Comparison of ENCODE assay signal across 11 cellular contexts in the genomic region with DNA sequence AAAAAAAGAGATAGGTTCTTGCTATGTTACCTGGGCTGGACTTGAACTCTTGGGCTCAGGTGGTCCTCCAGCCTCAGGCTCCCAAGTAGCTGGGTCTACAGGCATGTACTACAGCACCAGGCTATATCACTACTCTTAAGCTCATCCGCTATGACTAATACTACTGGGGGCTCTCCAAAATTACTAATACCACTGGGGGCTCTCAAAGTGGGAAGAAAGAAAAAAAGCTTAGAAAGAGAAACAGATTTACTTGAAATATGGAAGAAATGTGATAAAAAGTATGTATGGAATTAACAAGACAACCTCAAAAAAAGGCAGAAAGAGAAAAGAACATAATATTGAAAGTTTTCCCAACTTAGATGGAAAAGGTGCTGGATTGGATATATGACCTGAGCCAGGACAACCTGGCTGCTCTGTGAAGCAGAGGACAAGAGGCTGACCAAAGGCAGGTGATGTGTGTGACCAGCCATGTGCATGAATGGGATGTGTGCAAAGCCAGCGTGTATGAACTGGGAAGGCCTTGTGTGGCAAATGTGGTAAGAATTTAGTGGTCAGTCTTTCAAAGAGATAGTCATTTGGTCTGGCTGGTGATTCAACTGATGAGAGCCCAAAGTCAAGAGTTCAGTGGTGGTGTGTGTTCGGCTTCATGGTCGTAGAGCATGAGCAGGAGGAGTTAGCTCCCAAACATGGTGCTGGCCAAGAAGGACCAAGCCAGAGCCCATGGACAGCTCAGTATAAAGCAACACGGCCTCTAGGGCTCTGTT.
DNase-seq lines count a peak whose midpoint lies in the region; ATAC-seq and TF ChIP-seq lines count a peak whose summit lies in the region.
"Had no signal": no experiment of that assay in that cellular context is flagged by ENCODE, and none has a peak within 500 bp of the region (broad histone marks: within the 10 kb centered on the region; RNA-seq: fewer than 3 reads in every experiment).

No MANE protein-coding gene starts in this region.

- POLR2A ChIA-PET in CD8-positive, alpha-beta memory T cell (lab: Charles Lee) = interaction anchor here (0.6 to 0.7 kb wide), 2 partner anchors 30 to 453 kb away, joined by 3 to 4 read pairs; no protein-coding TSS in a partner anchor
- POLR2A ChIA-PET in IMR-90 (lab: Charles Lee; ENCODE audit: unreplicated experiment) = interaction anchor here (0.6 kb wide), 1 partner anchor 76 kb away, joined by 3 read pairs; no protein-coding TSS in a partner anchor

- peaks cover 5 to 59% (median 5%) of the 10 kb centered on the region in 3 donors for H3K36me3 Mint-ChIP-seq in CD8-positive, alpha-beta memory T cell

- H3K14ac ChIP-seq in IMR-90 (replicated peaks; ENCODE audit: low read depth, low read length) = peak overlapping the region; percentile 95

- TF ChIP-seq RAD21 in IMR-90 (IDR thresholded peaks at IDR 0.05; ENCODE audit: low read length) = no peak

- H4K20me1 ChIP-seq in IMR-90 (ENCODE audit: insufficient read depth, low read length) (no peaks in the 10 kb centered on the region; the same call in 1 of the 2 replicates), fibroblast of lung (ENCODE audit: control insufficient read depth, extremely low read depth, insufficient read depth, low read length) (no peaks in the 10 kb centered on the region)

- peak overlapping the region; percentile 68 for H2AFZ ChIP-seq in IMR-90 (replicated peaks; ENCODE audit: low read length, poor library complexity)
- no peak overlapping the region for H2AFZ ChIP-seq in fibroblast of lung (ENCODE audit: low read length)

- peak overlapping the region; percentile 82 for H2BK20ac ChIP-seq in IMR-90 (ENCODE audit: low read depth, low read length)

- no peak overlapping the region for H3K56ac ChIP-seq in IMR-90 (ENCODE audit: extremely low read depth, insufficient read depth, low read length)

- TF ChIP-seq CTCF in IMR-90 (conservative IDR thresholded peaks at IDR 0.05; ENCODE audit: low read depth, low read length) (no peak), fibroblast of lung (conservative IDR thresholded peaks at IDR 0.05 in 1 of 2, IDR thresholded peaks at IDR 0.05 in 1 of 2; ENCODE audit: low read depth in 1 of 2, low read length in 2 of 2) (no peak), testis (IDR thresholded peaks at IDR 0.05) (no peak)

- peaks cover 16 to 59% of the 10 kb centered on the region in 2 experiments for H3K79me1 ChIP-seq in IMR-90 (ENCODE audit: low read depth in 1 of 2, low read length in 2 of 2)

- peak overlapping the region; percentile 63 for H2BK120ac ChIP-seq in IMR-90 (ENCODE audit: low read depth, low read length)

- peak overlapping the region; percentile 60 for H2AK9ac ChIP-seq in IMR-90 (replicated peaks; ENCODE audit: low read depth, low read length, poor library complexity)

- H3K4me2 ChIP-seq in IMR-90 (ENCODE audit: low read depth, low read length) (no peak overlapping the region), fibroblast of lung (ENCODE audit: extremely low read depth, insufficient read depth, low read length) (no peak overlapping the region)

- no peak for DNase-seq in CD8-positive, alpha-beta memory T cell
- DNase-seq in IMR-90 = peak; percentile 85
- DNase-seq in fibroblast of lung (ENCODE audit: low read depth in 2 of 2) = peak in 1 of 2 donors; percentile 90
- DNase-seq in testis = no peak
- DNase-seq in DMS53 treated with DMSO at 0.1 percent for 48 hours (lab: John Stamatoyannopoulos, UW; ENCODE audit: unreplicated experiment) = no peak
- DNase-seq: dorsolateral prefrontal cortex, right cardiac atrium, Right ventricle myocardium superior had no signal

- H3K4me3 ChIP-seq in CD8-positive, alpha-beta memory T cell (ENCODE audit: low read length) = no peak overlapping the region
- H3K4me3 ChIP-seq in IMR-90 (ENCODE audit: insufficient read depth, low read depth, low read length) (no peak overlapping the region), fibroblast of lung (replicated peaks in 1 of 4; ENCODE audit: control extremely low read depth in 1 of 4, insufficient read depth in 1 of 4, low read depth in 3 of 4, low read length in 4 of 4) (no peak overlapping the region), testis (no peak overlapping the region)
- H3K4me3 ChIP-seq: dorsolateral prefrontal cortex had no signal

- H3K9ac ChIP-seq in IMR-90 (ENCODE audit: low read depth, low read length) (no peak overlapping the region), fibroblast of lung (ENCODE audit: insufficient read depth, low read length) (no peak overlapping the region)

- TF ChIP-seq POLR2A in IMR-90 (IDR thresholded peaks at IDR 0.05; ENCODE audit: low read depth, low read length) = no peak
- no peak for TF ChIP-seq POLR2A in testis (IDR thresholded peaks at IDR 0.05)

- H3K4me1 Mint-ChIP-seq in CD8-positive, alpha-beta memory T cell = peaks cover 52 to 55% (median 55%) of the 10 kb centered on the region in 3 donors

- dilution Hi-C loops in IMR-90 (cut with HindIII; ENCODE audit: low sequenced_read_pairs, unreplicated experiment) = no loop called here

- peak overlapping the region; percentile 31; the same call in 1 of the 2 replicates for H3K18ac ChIP-seq in IMR-90 (ENCODE audit: low read depth, low read length)

- H3K27me3 Mint-ChIP-seq in CD8-positive, alpha-beta memory T cell = no peaks in the 10 kb centered on the region

- intact Hi-C loops in IMR-90 (cut with micrococcal nuclease) = loop anchor here (2.0 kb wide), 1 partner anchor 28 kb away; no protein-coding TSS in a partner anchor
- intact Hi-C loops in testis (cut with DNase I; ENCODE audit: low total_unique reads) = no loop called here

- ATAC-seq in GM19351 (IDR thresholded peaks at IDR 0.05; ENCODE audit: unreplicated experiment) (peak; percentile 57), IMR-90 (ENCODE audit: low read depth) (peak; percentile 66), GM19395 (IDR thresholded peaks at IDR 0.05; ENCODE audit: unreplicated experiment) (no peak), HG02938 (IDR thresholded peaks at IDR 0.05; ENCODE audit: unreplicated experiment) (no peak)
- ATAC-seq: right cardiac atrium had no signal

- H4K91ac ChIP-seq in IMR-90 (ENCODE audit: insufficient read depth, low read depth, low read length) = peak overlapping the region; percentile 85

- H2AK5ac ChIP-seq in IMR-90 (ENCODE audit: low read depth, low read length) = peak overlapping the region; percentile 99

- peak overlapping the region in 1 of 7 donors; percentile 71 for H3K4me3 Mint-ChIP-seq in CD8-positive, alpha-beta memory T cell

- H3K27ac ChIP-seq in CD8-positive, alpha-beta memory T cell (ENCODE audit: low read depth, low read length) = no peak overlapping the region
- H3K27ac ChIP-seq in IMR-90 (ENCODE audit: insufficient read depth, low read length) = peak overlapping the region; percentile 60; the same call in 1 of the 2 replicates
- peak overlapping the region; percentile 1 for H3K27ac ChIP-seq in fibroblast of lung (ENCODE audit: insufficient read depth, low read length)
- H3K27ac ChIP-seq in testis = no peak overlapping the region
- H3K27ac ChIP-seq: dorsolateral prefrontal cortex had no signal

- no peaks in the 10 kb centered on the region for H3K9me3 Mint-ChIP-seq in CD8-positive, alpha-beta memory T cell

- in situ Hi-C loops in IMR-90 (cut with MboI; ENCODE audit: low sequenced_read_pairs) = no loop called here

- no peaks in the 10 kb centered on the region for H3K27me3 ChIP-seq in CD8-positive, alpha-beta memory T cell (ENCODE audit: insufficient read depth, low read length, poor library complexity, severe bottlenecking)
- no peaks in the 10 kb centered on the region for H3K27me3 ChIP-seq in IMR-90 (ENCODE audit: control insufficient read depth, insufficient read depth, low read length)
- H3K27me3 ChIP-seq in fibroblast of lung (ENCODE audit: control insufficient read depth, insufficient read depth, low read length) = no peaks in the 10 kb centered on the region
- no peaks in the 10 kb centered on the region for H3K27me3 ChIP-seq in testis
- H3K27me3 ChIP-seq: dorsolateral prefrontal cortex had no signal

- peaks cover 40% of the 10 kb centered on the region for H3K4me1 ChIP-seq in CD8-positive, alpha-beta memory T cell (ENCODE audit: insufficient read depth, low read length)
- peaks cover 16% of the 10 kb centered on the region for H3K4me1 ChIP-seq in IMR-90 (ENCODE audit: control insufficient read depth, insufficient read depth, low read length)
- peaks cover 12% of the 10 kb centered on the region for H3K4me1 ChIP-seq in fibroblast of lung (ENCODE audit: control insufficient read depth, extremely low read depth, insufficient read depth, low read length)
- peaks cover 18% of the 10 kb centered on the region for H3K4me1 ChIP-seq in testis

- peaks cover 31% of the 10 kb centered on the region for H3K79me2 ChIP-seq in fibroblast of lung (ENCODE audit: control insufficient read depth, insufficient read depth, low read length)

- no peak overlapping the region for H4K5ac ChIP-seq in IMR-90 (ENCODE audit: low read depth, low read length)

- no peaks in the 10 kb centered on the region for H3K36me3 ChIP-seq in CD8-positive, alpha-beta memory T cell (ENCODE audit: insufficient read depth, low read length)
- H3K36me3 ChIP-seq in IMR-90 (ENCODE audit: control insufficient read depth, insufficient read depth, low read length) = peaks cover 4% of the 10 kb centered on the region; the same call in 1 of the 2 replicates
- H3K36me3 ChIP-seq in fibroblast of lung (ENCODE audit: control insufficient read depth, insufficient read depth, low read length) = no peaks in the 10 kb centered on the region
- no peaks in the 10 kb centered on the region for H3K36me3 ChIP-seq in testis (ENCODE audit: low read depth, missing control alignments)

- CTCF ChIA-PET in CD8-positive, alpha-beta memory T cell (lab: Charles Lee) = interaction anchor here (0.9 to 2.6 kb wide), 7 partner anchors 9 to 74 kb away, joined by 3 to 8 read pairs (median 3); no protein-coding TSS in a partner anchor
- CTCF ChIA-PET in IMR-90 (lab: Yijun Ruan, JAX) = no interaction called here

- peak overlapping the region in 1 of 2 experiments; percentile 20; a peak in 2 of 4 replicates for H4K8ac ChIP-seq in IMR-90 (ENCODE audit: low read depth in 2 of 2, low read length in 2 of 2)

- H3K9me3 ChIP-seq in CD8-positive, alpha-beta memory T cell (ENCODE audit: low read length) = no peaks in the 10 kb centered on the region
- no peaks in the 10 kb centered on the region for H3K9me3 ChIP-seq in IMR-90 (ENCODE audit: control insufficient read depth, insufficient read depth, low read length)
- no peaks in the 10 kb centered on the region for H3K9me3 ChIP-seq in fibroblast of lung (ENCODE audit: control insufficient read depth, insufficient read depth, low read depth, low read length)
- no peaks in the 10 kb centered on the region for H3K9me3 ChIP-seq in testis

- peak overlapping the region; percentile 90 for H3K4ac ChIP-seq in IMR-90 (ENCODE audit: low read depth, low read length)

- peak overlapping the region; percentile 87 for H3K23ac ChIP-seq in IMR-90 (ENCODE audit: low read depth, low read length)

- H2BK15ac ChIP-seq in IMR-90 (ENCODE audit: low read depth, low read length) = peak overlapping the region; percentile 92; the same call in 1 of the 3 replicates

- 80% methylated on average over 1 of the region's 5 CpGs; no CpG with 5 or more reads in 1 of the 2 experiments for WGBS in IMR-90 (ENCODE audit: extremely low coverage in 2 of 2, insufficient read length in 1 of 2), 2 experiments
- WGBS in testis, 2 donors = 92 to 97% methylated on average over 5 of the region's 5 CpGs

- no TSS peak for BruUV-seq in IMR-90 (replicated peaks; lab: Mats Ljungman, UMichigan)

- H3K9me1 ChIP-seq in IMR-90 (ENCODE audit: insufficient read depth, low read length) = peaks cover 10% of the 10 kb centered on the region

- peak overlapping the region in 6 of 8 donors; percentile 5 to 66 (median 8) for H3K27ac Mint-ChIP-seq in CD8-positive, alpha-beta memory T cell

- H2BK5ac ChIP-seq in IMR-90 (ENCODE audit: low read depth, low read length, poor library complexity, severe bottlenecking) = peak overlapping the region; percentile 83

Comparison
In these comparisons a context has a peak if more than half of its experiments do, and no peak if none do; other contexts are left out.
1. H3K27ac ChIP-seq: peak in IMR-90 (single experiment) and fibroblast of lung (single experiment); none in CD8-positive, alpha-beta memory T cell (single experiment) and testis (0 of 2).
2. ATAC-seq: peak in GM19351 (single experiment) and IMR-90 (single experiment); none in GM19395 (single experiment) and HG02938 (single experiment).